22 cellular contexts compared by ENCODE assay signal in genomic region chr9:114070188-114071103, GRCh38. TPM values are rescaled to one million over a fixed set of nuclear protein-coding genes. Genes with fewer than 3 reads are reported as not detected.
"Had no signal": no experiment of that assay in that cellular context is flagged by ENCODE, and none has a peak within 500 bp of the region (broad histone marks: within the 10 kb centered on the region; RNA-seq: fewer than 3 reads in every experiment).

No MANE protein-coding gene starts in this region.

- H3K27ac ChIP-seq: hepatocyte, left ventricle myocardium inferior, tibial nerve had no signal

- H3K4me1 Mint-ChIP-seq: activated B cell treated with CpG ODN at 0.5 μM for 24 hours, T-helper 17 cell had no signal

- H3K4me3 Mint-ChIP-seq: activated B cell treated with CpG ODN at 0.5 μM for 24 hours; activated CD8-positive, alpha-beta T cell treated with anti-CD3 and anti-CD28 coated beads for 36 hours; activated T-cell treated with anti-CD3 and anti-CD28 coated beads, Interleukin-2, amount 50 U/mL, for 72 hours; T-helper 17 cell had no signal

- DNase-seq: activated B cell treated with CpG ODN at 0.5 μM for 24 hours; activated CD4-positive, alpha-beta T cell treated with anti-CD3 and anti-CD28 coated beads for 48 hours; activated CD8-positive, alpha-beta T cell treated with anti-CD3 and anti-CD28 coated beads for 36 hours; activated gamma-delta T cell; activated T-cell treated with anti-CD3 and anti-CD28 coated beads, Interleukin-2, amount 50 U/mL, for 72 hours; islet precursor cell; left ventricle myocardium inferior; mesenchymal stem cell; stimulated activated CD4-positive, alpha-beta T cell treated with anti-CD3 and anti-CD28 coated beads, Interleukin-12 subunit alpha, Interleukin-12 subunit beta, amount 100 ng/mL, for 4 hours; stimulated activated CD4-positive, alpha-beta T cell treated with anti-CD3 and anti-CD28 coated beads, Interleukin-2, amount 100 ng/mL, for 24 hours; T-helper 17 cell had no signal

- H3K9me3 ChIP-seq: left ventricle myocardium inferior had no signal

- ATAC-seq: activated CD8-positive, alpha-beta T cell treated with anti-CD3 and anti-CD28 coated beads for 36 hours; activated naive CD4-positive, alpha-beta T cell treated with anti-CD3 and anti-CD28 coated beads, Interleukin-2, amount 50 U/mL, for 72 hours; activated T-cell treated with anti-CD3 and anti-CD28 coated beads, Interleukin-2, amount 50 U/mL, for 72 hours; T-helper 17 cell had no signal

- H3K36me3 ChIP-seq: left ventricle myocardium inferior, tibial nerve had no signal

- H3K4me3 ChIP-seq: hepatocyte, left ventricle myocardium inferior, tibial nerve had no signal

- H2AFZ ChIP-seq: hepatocyte had no signal

- H3K27me3 ChIP-seq: hepatocyte had no signal

- H3K27ac Mint-ChIP-seq: activated B cell treated with CpG ODN at 0.5 μM for 24 hours; activated CD8-positive, alpha-beta T cell treated with anti-CD3 and anti-CD28 coated beads for 36 hours; activated naive CD4-positive, alpha-beta T cell treated with anti-CD3 and anti-CD28 coated beads, Interleukin-2, amount 50 U/mL, for 72 hours; activated T-cell treated with anti-CD3 and anti-CD28 coated beads, Interleukin-2, amount 50 U/mL, for 72 hours; T-helper 17 cell had no signal

- H3K4me2 ChIP-seq: hepatocyte had no signal

- H3K27me3 Mint-ChIP-seq: activated B cell treated with CpG ODN at 0.5 μM for 24 hours had no signal

- H3K9me3 Mint-ChIP-seq: activated B cell treated with CpG ODN at 0.5 μM for 24 hours; activated CD8-positive, alpha-beta T cell treated with anti-CD3 and anti-CD28 coated beads for 36 hours; activated naive CD4-positive, alpha-beta T cell treated with anti-CD3 and anti-CD28 coated beads, Interleukin-2, amount 50 U/mL, for 72 hours; activated T-cell treated with anti-CD3 and anti-CD28 coated beads, Interleukin-2, amount 50 U/mL, for 72 hours had no signal

- H3K36me3 Mint-ChIP-seq: activated naive CD4-positive, alpha-beta T cell treated with anti-CD3 and anti-CD28 coated beads, Interleukin-2, amount 50 U/mL, for 72 hours had no signal

- H3K79me2 ChIP-seq: hepatocyte had no signal

- FAIRE-seq: colon, endometrium had no signal

RNA-seq across cellular contexts. Expression of gene AMBP, which starts 7.7 kb away (rescaled TPM):
- total RNA-seq: activated B cell treated with CpG ODN at 0.5 μM for 24 hours; activated CD8-positive, alpha-beta T cell treated with anti-CD3 and anti-CD28 coated beads for 36 hours; activated naive CD4-positive, alpha-beta T cell treated with anti-CD3 and anti-CD28 coated beads, Interleukin-2, amount 50 U/mL, for 72 hours; activated T-cell treated with anti-CD3 and anti-CD28 coated beads, Interleukin-2, amount 50 U/mL, for 72 hours; cardiac septum; glomerular endothelial cell; left ventricle myocardium inferior; osteocyte; pulmonary artery endothelial cell; subcutaneous adipose tissue; T-helper 17 cell; tibial nerve had no signal
- polyA plus RNA-seq: neural cell had no signal

RNA-seq across cellular contexts. Expression of gene KIF12, which starts 28.6 kb away (rescaled TPM):
- total RNA-seq: activated B cell treated with CpG ODN at 0.5 μM for 24 hours; activated CD8-positive, alpha-beta T cell treated with anti-CD3 and anti-CD28 coated beads for 36 hours; activated naive CD4-positive, alpha-beta T cell treated with anti-CD3 and anti-CD28 coated beads, Interleukin-2, amount 50 U/mL, for 72 hours; activated T-cell treated with anti-CD3 and anti-CD28 coated beads, Interleukin-2, amount 50 U/mL, for 72 hours; cardiac septum; left ventricle myocardium inferior; subcutaneous adipose tissue; T-helper 17 cell; tibial nerve had no signal
- polyA plus RNA-seq: neural cell had no signal
